In genomic region chr19:16886305-16886880, GRCh38 we compare ENCODE assay signal across 11 cellular contexts. TPM values are rescaled to one million over a fixed set of nuclear protein-coding genes. Genes with fewer than 3 reads are reported as not detected.
A peak's percentile ranks its signal among the peaks of the same experiment; 100 is the strongest.
DNase-seq lines count a peak whose midpoint lies in the region; ATAC-seq and TF ChIP-seq lines count a peak whose summit lies in the region.
"Had no signal": no experiment of that assay in that cellular context is flagged by ENCODE, and none has a peak within 500 bp of the region (broad histone marks: within the 10 kb centered on the region; RNA-seq: fewer than 3 reads in every experiment).

No MANE protein-coding gene starts in this region.

- no peaks in the 10 kb centered on the region for H3K27me3 ChIP-seq in testis

- peaks cover 26% of the 10 kb centered on the region for H3K4me1 ChIP-seq in testis

- H3K36me3 ChIP-seq in testis (ENCODE audit: low read depth, missing control alignments), result no peaks in the 10 kb centered on the region

- in situ Hi-C loops in ACHN (cut with HindIII; ENCODE audit: low pct_ligation_motif_present, low pct_unique_long_range_greater_than_20kb, low sequenced_read_pairs), result no loop called here

- no peak for TF ChIP-seq POLR2A in testis (IDR thresholded peaks at IDR 0.05)

- DNase-seq in LHCN-M2 (ENCODE audit: low read depth) (peak; percentile 20), cardiac fibroblast (ENCODE audit: low read depth in 2 of 2) (peak; percentile 81 to 89), iris pigment epithelial cell (ENCODE audit: low read depth) (peak; percentile 74), testis (peak; percentile 90), NCI-H82 treated with DMSO at 0.1 percent for 48 hours (lab: John Stamatoyannopoulos, UW; ENCODE audit: unreplicated experiment) (no peak), ACHN (no peak)
- DNase-seq: GDM1, NCI-H524, T-helper 2 cell had no signal

- WGBS in testis, 2 donors, result 23 to 59% methylated on average over 20 of the region's 20 CpGs

- H3K4me3 ChIP-seq in cardiac fibroblast (replicated peaks in 1 of 2; ENCODE audit: low read depth in 2 of 2, low read length in 2 of 2) (no peak overlapping the region), testis (no peak overlapping the region)

- intact Hi-C loops in testis (cut with DNase I; ENCODE audit: low total_unique reads), result no loop called here

- ATAC-seq in GM18520 (IDR thresholded peaks at IDR 0.05; ENCODE audit: unreplicated experiment) (no peak), GM21723 (IDR thresholded peaks at IDR 0.05; ENCODE audit: unreplicated experiment) (no peak)

- no peaks in the 10 kb centered on the region for H3K9me3 ChIP-seq in testis

- TF ChIP-seq CTCF in cardiac fibroblast (IDR thresholded peaks at IDR 0.05; ENCODE audit: low read depth, low read length) (no peak), testis (IDR thresholded peaks at IDR 0.05) (no peak)

- peak overlapping the region; percentile 50 to 84 for H3K27ac ChIP-seq in testis

RNA-seq across cellular contexts. Expression of gene F2RL3, which starts 2.4 kb away (rescaled TPM):
- total RNA-seq in LHCN-M2 (2014; rRNA removed), result not detected in 2 replicates
- not detected for polyA plus RNA-seq in LHCN-M2 (2012)
- 1 to 10 TPM; 4.6 to 6.9 TPM for total RNA-seq in testis
- polyA plus RNA-seq in testis (ENCODE audit: insufficient read depth, low read depth, low replicate concordance), result 4.4 TPM

RNA-seq across cellular contexts. Expression of gene SIN3B, which starts 57.2 kb away (rescaled TPM):
- total RNA-seq in LHCN-M2 (2014; rRNA removed) (21.0 and 25.5 TPM in 2 replicates), testis (100 to 1,000 TPM; 231 to 283 TPM)
- 22.8 TPM for polyA plus RNA-seq in LHCN-M2 (2012)
- 70.6 TPM for polyA plus RNA-seq in testis (ENCODE audit: insufficient read depth, low read depth, low replicate concordance)

Comparison
In these comparisons a context has a peak if more than half of its experiments do, and no peak if none do; other contexts are left out.
1. DNase-seq: peak in LHCN-M2 (single experiment), cardiac fibroblast (2 of 2), iris pigment epithelial cell (single experiment) and testis (single experiment); none in NCI-H82 treated with DMSO at 0.1 percent for 48 hours (single experiment) and ACHN (single experiment).